Comparison of ENCODE assay signal across 2 cellular contexts in the genomic region with DNA sequence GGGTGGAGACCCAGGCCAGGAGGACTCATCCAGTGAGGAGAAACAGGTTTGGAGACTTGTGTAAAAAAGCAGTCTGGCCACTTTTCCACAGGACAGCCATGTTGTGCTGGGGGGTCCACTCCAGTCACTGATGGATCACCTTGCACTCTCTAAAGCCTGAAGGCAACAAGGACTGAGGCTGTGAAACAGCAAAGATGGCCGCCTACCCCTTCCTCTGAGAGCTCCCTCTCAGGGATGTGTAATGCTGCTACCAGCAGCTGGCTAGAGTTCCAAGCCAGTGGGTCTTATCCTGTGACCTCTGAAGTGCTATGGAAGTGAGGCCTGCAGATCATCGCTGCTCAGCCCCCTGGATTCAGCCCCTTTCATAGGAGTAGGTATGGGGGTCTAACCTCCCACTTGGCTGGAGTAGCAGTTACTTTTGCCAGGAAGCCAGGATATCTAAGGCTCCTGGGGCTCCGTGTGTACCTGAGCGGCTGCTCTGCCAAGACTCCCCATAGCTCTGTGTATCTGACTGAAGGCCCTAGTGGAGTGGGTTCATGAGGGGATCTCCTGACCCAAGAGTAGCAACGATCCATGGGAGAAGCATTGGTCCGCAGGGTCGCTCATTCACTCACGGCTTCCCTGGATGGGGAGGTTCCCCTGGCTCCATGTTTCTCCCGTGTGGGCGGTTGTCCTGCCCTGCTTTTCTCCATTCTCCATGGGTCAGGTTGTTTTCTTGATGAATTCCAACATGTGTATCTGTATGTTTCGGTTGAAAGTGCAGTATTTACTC.
TF ChIP-seq lines count a peak whose summit lies in the region.

No MANE protein-coding gene starts in this region.

TF ChIP-seq in HepG2, 621 proteins besides CTCF, POLR2A, EP300 and RAD21:
- 0 out of 2 replicates have a peak, but pooled peaks have one; percentile 28 for TF ChIP-seq POGZ (CRISPR knock-in tag; IDR thresholded peaks at IDR 0.05)
- no peak for TF ChIP-seq GLI4 (CRISPR knock-in tag; IDR thresholded peaks at IDR 0.05; ENCODE audit: borderline replicate concordance)
- TF ChIP-seq, protein P1, sequence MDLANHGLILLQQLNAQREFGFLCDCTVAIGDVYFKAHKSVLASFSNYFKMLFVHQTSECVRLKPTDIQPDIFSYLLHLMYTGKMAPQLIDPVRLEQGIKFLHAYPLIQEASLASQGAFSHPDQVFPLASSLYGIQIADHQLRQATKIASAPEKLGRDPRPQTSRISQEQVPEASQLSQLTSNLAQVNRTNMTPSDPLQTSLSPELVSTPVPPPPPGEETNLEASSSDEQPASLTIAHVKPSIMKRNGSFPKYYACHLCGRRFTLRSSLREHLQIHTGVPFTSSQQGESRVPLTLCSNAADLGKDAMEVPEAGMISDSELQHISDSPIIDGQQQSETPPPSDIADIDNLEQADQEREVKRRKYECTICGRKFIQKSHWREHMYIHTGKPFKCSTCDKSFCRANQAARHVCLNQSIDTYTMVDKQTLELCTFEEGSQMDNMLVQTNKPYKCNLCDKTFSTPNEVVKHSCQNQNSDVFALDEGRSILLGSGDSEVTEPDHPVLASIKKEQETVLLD (CRISPR knock-in tag; IDR thresholded peaks at IDR 0.05; ENCODE audit: low read depth) = no peak
- TF ChIP-seq ELF4 (CRISPR knock-in tag; IDR thresholded peaks at IDR 0.05; ENCODE audit: borderline replicate concordance) = no peak
- no peak for TF ChIP-seq ISL2 (CRISPR knock-in tag; IDR thresholded peaks at IDR 0.05)
- TF ChIP-seq YY1 (IDR thresholded peaks at IDR 0.05; ENCODE audit: insufficient read depth, insufficient replicate concordance, low read depth, low read length) = peak; percentile 44
- no peak for TF ChIP-seq KLF15 (CRISPR knock-in tag; IDR thresholded peaks at IDR 0.05; ENCODE audit: borderline replicate concordance)
- TF ChIP-seq PCBP1 (IDR thresholded peaks at IDR 0.05; ENCODE audit: borderline replicate concordance, low read depth, low read length) = no peak
- peak; percentile 55; the same call in 1 of the 2 replicates for TF ChIP-seq ZBTB38 (CRISPR knock-in tag; IDR thresholded peaks at IDR 0.05)
- TF ChIP-seq, protein P2, sequence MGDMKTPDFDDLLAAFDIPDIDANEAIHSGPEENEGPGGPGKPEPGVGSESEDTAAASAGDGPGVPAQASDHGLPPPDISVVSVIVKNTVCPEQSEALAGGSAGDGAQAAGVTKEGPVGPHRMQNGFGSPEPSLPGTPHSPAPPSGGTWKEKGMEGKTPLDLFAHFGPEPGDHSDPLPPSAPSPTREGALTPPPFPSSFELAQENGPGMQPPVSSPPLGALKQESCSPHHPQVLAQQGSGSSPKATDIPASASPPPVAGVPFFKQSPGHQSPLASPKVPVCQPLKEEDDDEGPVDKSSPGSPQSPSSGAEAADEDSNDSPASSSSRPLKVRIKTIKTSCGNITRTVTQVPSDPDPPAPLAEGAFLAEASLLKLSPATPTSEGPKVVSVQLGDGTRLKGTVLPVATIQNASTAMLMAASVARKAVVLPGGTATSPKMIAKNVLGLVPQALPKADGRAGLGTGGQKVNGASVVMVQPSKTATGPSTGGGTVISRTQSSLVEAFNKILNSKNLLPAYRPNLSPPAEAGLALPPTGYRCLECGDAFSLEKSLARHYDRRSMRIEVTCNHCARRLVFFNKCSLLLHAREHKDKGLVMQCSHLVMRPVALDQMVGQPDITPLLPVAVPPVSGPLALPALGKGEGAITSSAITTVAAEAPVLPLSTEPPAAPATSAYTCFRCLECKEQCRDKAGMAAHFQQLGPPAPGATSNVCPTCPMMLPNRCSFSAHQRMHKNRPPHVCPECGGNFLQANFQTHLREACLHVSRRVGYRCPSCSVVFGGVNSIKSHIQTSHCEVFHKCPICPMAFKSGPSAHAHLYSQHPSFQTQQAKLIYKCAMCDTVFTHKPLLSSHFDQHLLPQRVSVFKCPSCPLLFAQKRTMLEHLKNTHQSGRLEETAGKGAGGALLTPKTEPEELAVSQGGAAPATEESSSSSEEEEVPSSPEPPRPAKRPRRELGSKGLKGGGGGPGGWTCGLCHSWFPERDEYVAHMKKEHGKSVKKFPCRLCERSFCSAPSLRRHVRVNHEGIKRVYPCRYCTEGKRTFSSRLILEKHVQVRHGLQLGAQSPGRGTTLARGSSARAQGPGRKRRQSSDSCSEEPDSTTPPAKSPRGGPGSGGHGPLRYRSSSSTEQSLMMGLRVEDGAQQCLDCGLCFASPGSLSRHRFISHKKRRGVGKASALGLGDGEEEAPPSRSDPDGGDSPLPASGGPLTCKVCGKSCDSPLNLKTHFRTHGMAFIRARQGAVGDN (CRISPR knock-in tag; IDR thresholded peaks at IDR 0.05) = peak; percentile 14; the same call in 1 of the 2 replicates
- TF ChIP-seq SIX4 (CRISPR knock-in tag; IDR thresholded peaks at IDR 0.05) = no peak
- no peak for TF ChIP-seq RFXAP (CRISPR knock-in tag; IDR thresholded peaks at IDR 0.05; ENCODE audit: borderline replicate concordance)

TF ChIP-seq in H1, 55 proteins besides CTCF, POLR2A, EP300 and RAD21:
- TF ChIP-seq, protein P3, sequence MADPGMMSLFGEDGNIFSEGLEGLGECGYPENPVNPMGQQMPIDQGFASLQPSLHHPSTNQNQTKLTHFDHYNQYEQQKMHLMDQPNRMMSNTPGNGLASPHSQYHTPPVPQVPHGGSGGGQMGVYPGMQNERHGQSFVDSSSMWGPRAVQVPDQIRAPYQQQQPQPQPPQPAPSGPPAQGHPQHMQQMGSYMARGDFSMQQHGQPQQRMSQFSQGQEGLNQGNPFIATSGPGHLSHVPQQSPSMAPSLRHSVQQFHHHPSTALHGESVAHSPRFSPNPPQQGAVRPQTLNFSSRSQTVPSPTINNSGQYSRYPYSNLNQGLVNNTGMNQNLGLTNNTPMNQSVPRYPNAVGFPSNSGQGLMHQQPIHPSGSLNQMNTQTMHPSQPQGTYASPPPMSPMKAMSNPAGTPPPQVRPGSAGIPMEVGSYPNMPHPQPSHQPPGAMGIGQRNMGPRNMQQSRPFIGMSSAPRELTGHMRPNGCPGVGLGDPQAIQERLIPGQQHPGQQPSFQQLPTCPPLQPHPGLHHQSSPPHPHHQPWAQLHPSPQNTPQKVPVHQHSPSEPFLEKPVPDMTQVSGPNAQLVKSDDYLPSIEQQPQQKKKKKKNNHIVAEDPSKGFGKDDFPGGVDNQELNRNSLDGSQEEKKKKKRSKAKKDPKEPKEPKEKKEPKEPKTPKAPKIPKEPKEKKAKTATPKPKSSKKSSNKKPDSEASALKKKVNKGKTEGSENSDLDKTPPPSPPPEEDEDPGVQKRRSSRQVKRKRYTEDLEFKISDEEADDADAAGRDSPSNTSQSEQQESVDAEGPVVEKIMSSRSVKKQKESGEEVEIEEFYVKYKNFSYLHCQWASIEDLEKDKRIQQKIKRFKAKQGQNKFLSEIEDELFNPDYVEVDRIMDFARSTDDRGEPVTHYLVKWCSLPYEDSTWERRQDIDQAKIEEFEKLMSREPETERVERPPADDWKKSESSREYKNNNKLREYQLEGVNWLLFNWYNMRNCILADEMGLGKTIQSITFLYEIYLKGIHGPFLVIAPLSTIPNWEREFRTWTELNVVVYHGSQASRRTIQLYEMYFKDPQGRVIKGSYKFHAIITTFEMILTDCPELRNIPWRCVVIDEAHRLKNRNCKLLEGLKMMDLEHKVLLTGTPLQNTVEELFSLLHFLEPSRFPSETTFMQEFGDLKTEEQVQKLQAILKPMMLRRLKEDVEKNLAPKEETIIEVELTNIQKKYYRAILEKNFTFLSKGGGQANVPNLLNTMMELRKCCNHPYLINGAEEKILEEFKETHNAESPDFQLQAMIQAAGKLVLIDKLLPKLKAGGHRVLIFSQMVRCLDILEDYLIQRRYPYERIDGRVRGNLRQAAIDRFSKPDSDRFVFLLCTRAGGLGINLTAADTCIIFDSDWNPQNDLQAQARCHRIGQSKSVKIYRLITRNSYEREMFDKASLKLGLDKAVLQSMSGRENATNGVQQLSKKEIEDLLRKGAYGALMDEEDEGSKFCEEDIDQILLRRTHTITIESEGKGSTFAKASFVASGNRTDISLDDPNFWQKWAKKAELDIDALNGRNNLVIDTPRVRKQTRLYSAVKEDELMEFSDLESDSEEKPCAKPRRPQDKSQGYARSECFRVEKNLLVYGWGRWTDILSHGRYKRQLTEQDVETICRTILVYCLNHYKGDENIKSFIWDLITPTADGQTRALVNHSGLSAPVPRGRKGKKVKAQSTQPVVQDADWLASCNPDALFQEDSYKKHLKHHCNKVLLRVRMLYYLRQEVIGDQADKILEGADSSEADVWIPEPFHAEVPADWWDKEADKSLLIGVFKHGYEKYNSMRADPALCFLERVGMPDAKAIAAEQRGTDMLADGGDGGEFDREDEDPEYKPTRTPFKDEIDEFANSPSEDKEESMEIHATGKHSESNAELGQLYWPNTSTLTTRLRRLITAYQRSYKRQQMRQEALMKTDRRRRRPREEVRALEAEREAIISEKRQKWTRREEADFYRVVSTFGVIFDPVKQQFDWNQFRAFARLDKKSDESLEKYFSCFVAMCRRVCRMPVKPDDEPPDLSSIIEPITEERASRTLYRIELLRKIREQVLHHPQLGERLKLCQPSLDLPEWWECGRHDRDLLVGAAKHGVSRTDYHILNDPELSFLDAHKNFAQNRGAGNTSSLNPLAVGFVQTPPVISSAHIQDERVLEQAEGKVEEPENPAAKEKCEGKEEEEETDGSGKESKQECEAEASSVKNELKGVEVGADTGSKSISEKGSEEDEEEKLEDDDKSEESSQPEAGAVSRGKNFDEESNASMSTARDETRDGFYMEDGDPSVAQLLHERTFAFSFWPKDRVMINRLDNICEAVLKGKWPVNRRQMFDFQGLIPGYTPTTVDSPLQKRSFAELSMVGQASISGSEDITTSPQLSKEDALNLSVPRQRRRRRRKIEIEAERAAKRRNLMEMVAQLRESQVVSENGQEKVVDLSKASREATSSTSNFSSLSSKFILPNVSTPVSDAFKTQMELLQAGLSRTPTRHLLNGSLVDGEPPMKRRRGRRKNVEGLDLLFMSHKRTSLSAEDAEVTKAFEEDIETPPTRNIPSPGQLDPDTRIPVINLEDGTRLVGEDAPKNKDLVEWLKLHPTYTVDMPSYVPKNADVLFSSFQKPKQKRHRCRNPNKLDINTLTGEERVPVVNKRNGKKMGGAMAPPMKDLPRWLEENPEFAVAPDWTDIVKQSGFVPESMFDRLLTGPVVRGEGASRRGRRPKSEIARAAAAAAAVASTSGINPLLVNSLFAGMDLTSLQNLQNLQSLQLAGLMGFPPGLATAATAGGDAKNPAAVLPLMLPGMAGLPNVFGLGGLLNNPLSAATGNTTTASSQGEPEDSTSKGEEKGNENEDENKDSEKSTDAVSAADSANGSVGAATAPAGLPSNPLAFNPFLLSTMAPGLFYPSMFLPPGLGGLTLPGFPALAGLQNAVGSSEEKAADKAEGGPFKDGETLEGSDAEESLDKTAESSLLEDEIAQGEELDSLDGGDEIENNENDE (IDR thresholded peaks at IDR 0.05; ENCODE audit: insufficient replicate concordance, low read length) = no peak
- no peak for TF ChIP-seq YY1 (IDR thresholded peaks at IDR 0.05; ENCODE audit: low read depth, low read length)
- TF ChIP-seq CREB1 (IDR thresholded peaks at IDR 0.05) = no peak
- no peak for TF ChIP-seq RBBP5 (IDR thresholded peaks at IDR 0.05; ENCODE audit: borderline replicate concordance, low read depth, low read length)
- TF ChIP-seq SP1 (IDR thresholded peaks at IDR 0.05; ENCODE audit: low read depth, low read length) = no peak
- TF ChIP-seq EGR1 (IDR thresholded peaks at IDR 0.05; ENCODE audit: borderline replicate concordance, low read depth, low read length) = no peak
- TF ChIP-seq RFX5 (IDR thresholded peaks at IDR 0.05; ENCODE audit: borderline replicate concordance, low read depth, low read length) = no peak
- no peak for TF ChIP-seq HDAC6 (IDR thresholded peaks at IDR 0.05; ENCODE audit: low read depth, low read length)
- TF ChIP-seq ASH2L (IDR thresholded peaks at IDR 0.05; ENCODE audit: low read length) = no peak
- TF ChIP-seq SIRT6 (IDR thresholded peaks at IDR 0.05; ENCODE audit: low read length) = no peak
- TF ChIP-seq KDM1A (IDR thresholded peaks at IDR 0.05; ENCODE audit: borderline replicate concordance, low read length) = no peak
- no peak for TF ChIP-seq CHD1 (IDR thresholded peaks at IDR 0.05; ENCODE audit: low read depth, low read length)
